In the genomic region with DNA sequence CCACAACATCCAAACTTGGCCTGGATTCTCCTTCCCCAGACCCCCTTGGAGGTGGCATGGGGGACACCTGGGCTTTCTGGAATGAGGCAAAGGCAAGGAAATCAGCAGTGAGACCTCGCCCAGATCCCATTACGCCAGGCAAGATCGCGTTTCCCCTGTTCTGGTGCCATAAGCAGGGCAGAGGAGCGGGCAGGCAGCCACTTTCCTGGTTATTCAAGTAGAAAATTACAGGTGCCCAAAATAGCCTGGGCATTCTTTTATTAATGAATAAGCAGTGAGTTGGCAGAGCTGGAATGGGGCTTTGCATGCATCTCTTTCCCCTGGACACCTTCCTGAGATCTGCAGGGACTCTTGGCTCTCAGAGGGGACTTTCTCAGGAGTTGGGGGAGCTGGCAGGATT, we compare ENCODE assay signal across 14 cellular contexts. TPM values are rescaled to one million over a fixed set of nuclear protein-coding genes. Genes with fewer than 3 reads are reported as not detected.
A peak's percentile ranks its signal among the peaks of the same experiment; 100 is the strongest.
DNase-seq lines count a peak whose midpoint lies in the region; ATAC-seq and TF ChIP-seq lines count a peak whose summit lies in the region.
"Had no signal": no experiment of that assay in that cellular context is flagged by ENCODE, and none has a peak within 500 bp of the region (broad histone marks: within the 10 kb centered on the region; RNA-seq: fewer than 3 reads in every experiment).

No MANE protein-coding gene starts in this region.

- 46% methylated on average over 5 of the region's 5 CpGs for WGBS in SK-N-SH (ENCODE audit: low lambda C conversion rate)

- no peaks in the 10 kb centered on the region for H4K20me1 ChIP-seq in SK-N-SH (ENCODE audit: insufficient read depth)

- no peaks in the 10 kb centered on the region for H3K79me2 ChIP-seq in SK-N-SH (ENCODE audit: insufficient read depth)

- H3K9me3 ChIP-seq in SK-N-SH = no peaks in the 10 kb centered on the region

- intact Hi-C loops in left ventricle myocardium superior (cut with micrococcal nuclease) = no loop called here

- no peaks in the 10 kb centered on the region for H3F3A ChIP-seq in SK-N-SH (replicated peaks; ENCODE audit: insufficient read depth)

- H3K4me3 ChIP-seq in SK-N-SH (ENCODE audit: low read depth in 2 of 2, low read length in 1 of 2) = no peak overlapping the region

- DNase-seq in NCI-H748 (lab: John Stamatoyannopoulos, UW; ENCODE audit: unreplicated experiment) = peak; percentile 27
- DNase-seq in NCI-H748 treated with DMSO at 0.1 percent for 48 hours (lab: John Stamatoyannopoulos, UW) = no peak
- DNase-seq in SK-N-SH = no peak
- DNase-seq in left ventricle myocardium superior = peak; percentile 82
- peak in 29 of 49 donors; percentile 2 to 90 (median 31) for DNase-seq in substantia nigra (lab: John Stamatoyannopoulos, UW)
- no peak for DNase-seq in activated CD4-positive, CD25-positive, alpha-beta regulatory T cell (lab: John Stamatoyannopoulos, UW)
- DNase-seq in cortex of kidney (lab: John Stamatoyannopoulos, UW) = no peak
- DNase-seq: activated T-cell treated with anti-CD3 and anti-CD28 coated beads, Interleukin-2, amount 50 U/mL, for 24 hours; GDM1; NCI-H1048 had no signal

- peak; percentile 68 for ATAC-seq in left ventricle myocardium superior
- no peak for ATAC-seq in GM21717 (IDR thresholded peaks at IDR 0.05; ENCODE audit: unreplicated experiment)

- H3K4me1 ChIP-seq in SK-N-SH (ENCODE audit: control insufficient read depth in 1 of 2, insufficient read depth in 2 of 2, low read depth in 1 of 2, low read length in 1 of 2) = no peaks in the 10 kb centered on the region

- H3K27ac ChIP-seq in SK-N-SH (ENCODE audit: low read depth in 2 of 2, low read length in 1 of 2) (no peak overlapping the region), substantia nigra (ENCODE audit: low read depth, low read length, poor library complexity, severe bottlenecking) (no peak overlapping the region)

- H2AFZ ChIP-seq in SK-N-SH (ENCODE audit: low read depth) = no peak overlapping the region

- TF ChIP-seq RAD21 in SK-N-SH (IDR thresholded peaks at IDR 0.05; ENCODE audit: low read length) = no peak

- H3K27me3 ChIP-seq in SK-N-SH (ENCODE audit: insufficient read depth) = peaks cover 4% of the 10 kb centered on the region; the same call in 1 of the 2 replicates

- POLR2A ChIA-PET in SK-N-SH (lab: Yijun Ruan, JAX) = no interaction called here

- no peaks in the 10 kb centered on the region for H3K9me2 ChIP-seq in SK-N-SH

- no peak overlapping the region for H3K9ac ChIP-seq in SK-N-SH

- H3K4me2 ChIP-seq in SK-N-SH = no peak overlapping the region; the same call in 1 of the 2 replicates

- no peak for TF ChIP-seq EP300 in SK-N-SH (IDR thresholded peaks at IDR 0.05; ENCODE audit: borderline replicate concordance in 1 of 2, low read depth in 1 of 2, low read length in 1 of 2)

- CTCF ChIA-PET in SK-N-SH (lab: Yijun Ruan, JAX) = interaction anchor here (1.2 to 2.2 kb wide), 2 partner anchors 11 to 21 kb away, joined by 3 to 8 read pairs; no protein-coding TSS in a partner anchor

- no peak for TF ChIP-seq CTCF in SK-N-SH (IDR thresholded peaks at IDR 0.05)

- H3K36me3 ChIP-seq in SK-N-SH (replicated peaks in 1 of 2; ENCODE audit: control insufficient read depth in 1 of 2, insufficient read depth in 2 of 2, low read length in 1 of 2) = no peaks in the 10 kb centered on the region

TF ChIP-seq in SK-N-SH, 30 proteins besides CTCF, POLR2A, EP300 and RAD21:
- TF ChIP-seq MEF2A (IDR thresholded peaks at IDR 0.05; ENCODE audit: borderline replicate concordance, low read depth) (0 out of 2 replicates have a peak, but pooled peaks have one; percentile 38), ELF1 (IDR thresholded peaks at IDR 0.05) (no peak), RFX5 (IDR thresholded peaks at IDR 0.05; ENCODE audit: low read length) (no peak), FOSL2 (IDR thresholded peaks at IDR 0.05; ENCODE audit: borderline replicate concordance, low read depth) (peak; percentile 30; the same call in 1 of the 2 replicates), CHD2 (IDR thresholded peaks at IDR 0.05; ENCODE audit: low read length, partially characterized antibody) (no peak), GABPA (IDR thresholded peaks at IDR 0.05; ENCODE audit: low read depth) (no peak), TAF1 (IDR thresholded peaks at IDR 0.05; ENCODE audit: borderline replicate concordance, low read depth, low read length) (no peak), YY1 (IDR thresholded peaks at IDR 0.05; ENCODE audit: low read depth) (no peak), FOXM1 (IDR thresholded peaks at IDR 0.05; ENCODE audit: low read depth) (no peak), POLR2AphosphoS5 (IDR thresholded peaks at IDR 0.05; ENCODE audit: low read depth, low read length) (no peak), MXI1 (IDR thresholded peaks at IDR 0.05; ENCODE audit: low read depth, low read length) (no peak), GATA2 (CRISPR knock-in tag; IDR thresholded peaks at IDR 0.05) (no peak)
- TF ChIP-seq, protein P1, sequence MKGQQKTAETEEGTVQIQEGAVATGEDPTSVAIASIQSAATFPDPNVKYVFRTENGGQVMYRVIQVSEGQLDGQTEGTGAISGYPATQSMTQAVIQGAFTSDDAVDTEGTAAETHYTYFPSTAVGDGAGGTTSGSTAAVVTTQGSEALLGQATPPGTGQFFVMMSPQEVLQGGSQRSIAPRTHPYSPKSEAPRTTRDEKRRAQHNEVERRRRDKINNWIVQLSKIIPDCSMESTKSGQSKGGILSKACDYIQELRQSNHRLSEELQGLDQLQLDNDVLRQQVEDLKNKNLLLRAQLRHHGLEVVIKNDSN (IDR thresholded peaks at IDR 0.05; ENCODE audit: borderline replicate concordance, low read depth) = no peak
- TF ChIP-seq, protein P2, sequence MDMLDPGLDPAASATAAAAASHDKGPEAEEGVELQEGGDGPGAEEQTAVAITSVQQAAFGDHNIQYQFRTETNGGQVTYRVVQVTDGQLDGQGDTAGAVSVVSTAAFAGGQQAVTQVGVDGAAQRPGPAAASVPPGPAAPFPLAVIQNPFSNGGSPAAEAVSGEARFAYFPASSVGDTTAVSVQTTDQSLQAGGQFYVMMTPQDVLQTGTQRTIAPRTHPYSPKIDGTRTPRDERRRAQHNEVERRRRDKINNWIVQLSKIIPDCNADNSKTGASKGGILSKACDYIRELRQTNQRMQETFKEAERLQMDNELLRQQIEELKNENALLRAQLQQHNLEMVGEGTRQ (IDR thresholded peaks at IDR 0.05; ENCODE audit: borderline replicate concordance, low read depth, low read length) = no peak

RNA-seq across cellular contexts. Expression of a gene that starts 31.5 kb away (rescaled TPM):
- 0.02 TPM in 1 of 2 replicates, not detected in the other for polyA plus RNA-seq in SK-N-SH (2012; rRNA removed)
- polyA plus RNA-seq in SK-N-SH (2012; cell fraction: cytosol; rRNA removed) = 0.01 and 0.04 TPM in 2 replicates
- polyA plus RNA-seq in SK-N-SH (2012; cell fraction: nucleus; rRNA removed) = 0.02 and 0.04 TPM in 2 replicates
- total RNA-seq in left ventricle myocardium superior = 78.0 TPM
- total RNA-seq: osteocyte had no signal

RNA-seq across cellular contexts. Expression of a gene that starts 57.9 kb away (rescaled TPM):
- polyA plus RNA-seq in SK-N-SH (2012; rRNA removed) = not detected in 2 replicates
- polyA plus RNA-seq in SK-N-SH (2012; cell fraction: cytosol; rRNA removed) = not detected in 2 replicates
- polyA plus RNA-seq in SK-N-SH (2012; cell fraction: nucleus; rRNA removed) = not detected in 2 replicates
- total RNA-seq in left ventricle myocardium superior = not detected
- total RNA-seq: fibroblast of lung, liver, osteocyte had no signal
- polyA plus RNA-seq: fibroblast of lung had no signal

Comparison
In these comparisons a context has a peak if more than half of its experiments do, and no peak if none do; other contexts are left out.
1. DNase-seq: peak in NCI-H748 (single experiment), left ventricle myocardium superior (single experiment) and substantia nigra (29 of 49); none in NCI-H748 treated with DMSO at 0.1 percent for 48 hours (single experiment), SK-N-SH (single experiment), activated CD4-positive, CD25-positive, alpha-beta regulatory T cell (0 of 4) and cortex of kidney (single experiment).